Comparison of ENCODE assay signal across 8 cellular contexts in the genomic region with DNA sequence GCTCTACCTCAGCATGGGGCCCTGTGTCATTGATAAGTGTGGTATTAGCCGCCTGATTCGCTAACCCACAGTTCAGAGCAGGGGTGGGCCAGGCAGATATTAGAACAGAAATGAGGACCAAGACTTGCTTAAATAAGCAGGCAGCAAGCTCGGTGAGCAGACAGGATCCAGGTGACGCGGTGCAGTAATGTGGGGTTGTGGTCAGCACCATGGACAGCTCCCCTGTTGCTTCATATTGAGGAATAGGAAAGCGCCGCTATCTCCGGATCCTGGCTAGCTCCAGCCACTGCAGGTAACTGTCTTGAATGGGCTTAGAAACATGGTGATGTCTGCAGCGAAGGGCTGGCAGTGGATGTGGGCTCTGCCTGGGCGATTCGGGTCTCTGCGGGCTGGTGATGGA. TPM values are rescaled to one million over a fixed set of nuclear protein-coding genes. Genes with fewer than 3 reads are reported as not detected.
DNase-seq lines count a peak whose midpoint lies in the region; ATAC-seq and TF ChIP-seq lines count a peak whose summit lies in the region.

No MANE protein-coding gene starts in this region.

- no peaks in the 10 kb centered on the region for H3K4me1 Mint-ChIP-seq in CD8-positive, alpha-beta T cell (ENCODE audit: low read depth)

- no peaks in the 10 kb centered on the region for H3K36me3 Mint-ChIP-seq in CD8-positive, alpha-beta T cell

- POLR2A ChIA-PET in CD8-positive, alpha-beta T cell (lab: Charles Lee) = interaction anchor here (1.0 kb wide), 1 partner anchor 11 kb away, joined by 3 read pairs; no protein-coding TSS in a partner anchor

- no peak for ATAC-seq in CD8-positive, alpha-beta T cell
- ATAC-seq in GM19395 (IDR thresholded peaks at IDR 0.05; ENCODE audit: unreplicated experiment) = no peak
- no peak for ATAC-seq in HG03097 (IDR thresholded peaks at IDR 0.05; ENCODE audit: low FRiP score, unreplicated experiment)

- H3K4me3 ChIP-seq in CD8-positive, alpha-beta T cell (ENCODE audit: low read depth, low read length) = no peak overlapping the region

- peak in 6 of 7 experiments; percentile 12 to 52 (median 36) for DNase-seq in CD8-positive, alpha-beta T cell
- DNase-seq in KG1 (lab: John Stamatoyannopoulos, UW) = peak; percentile 19
- peak; percentile 1 for DNase-seq in activated CD8-positive, alpha-beta memory T cell treated with anti-CD3 and anti-CD28 coated beads, Interleukin-2, amount 50 U/mL, for 24 hours (ENCODE audit: extremely low read depth)
- peak; percentile 26 for DNase-seq in germinal center (ENCODE audit: low spot score)
- DNase-seq in renal cortical epithelial cell (ENCODE audit: low read depth) = peak; percentile 15
- DNase-seq in NCI-H526 treated with DMSO at 0.1 percent for 48 hours (lab: John Stamatoyannopoulos, UW) = no peak

- H3K9me3 ChIP-seq in CD8-positive, alpha-beta T cell (ENCODE audit: low read length) = no peaks in the 10 kb centered on the region

- H3K27me3 ChIP-seq in CD8-positive, alpha-beta T cell (ENCODE audit: insufficient read depth, low read length) = no peaks in the 10 kb centered on the region

- no peaks in the 10 kb centered on the region for H3K36me3 ChIP-seq in CD8-positive, alpha-beta T cell (ENCODE audit: insufficient read depth, low read length)

- TF ChIP-seq CTCF in CD8-positive, alpha-beta T cell (IDR thresholded peaks at IDR 0.05) = no peak

- intact Hi-C loops in CD8-positive, alpha-beta T cell (cut with DNase I, micrococcal nuclease) = no loop called here

- no peak overlapping the region for H3K27ac Mint-ChIP-seq in CD8-positive, alpha-beta T cell

- no peak overlapping the region for H3K4me3 Mint-ChIP-seq in CD8-positive, alpha-beta T cell

- H3K27ac ChIP-seq in CD8-positive, alpha-beta T cell (ENCODE audit: low read depth, low read length) = no peak overlapping the region

- no peaks in the 10 kb centered on the region for H3K9me3 Mint-ChIP-seq in CD8-positive, alpha-beta T cell

- no peaks in the 10 kb centered on the region for H3K4me1 ChIP-seq in CD8-positive, alpha-beta T cell (ENCODE audit: insufficient read depth, low read length)

- H3K27me3 Mint-ChIP-seq in CD8-positive, alpha-beta T cell (ENCODE audit: low read depth) = peaks cover 4% of the 10 kb centered on the region

- CTCF ChIA-PET in CD8-positive, alpha-beta T cell (lab: Charles Lee) = no interaction called here

RNA-seq across cellular contexts. Expression of gene GPR26, which starts 51.3 kb away (rescaled TPM):
- total RNA-seq in CD8-positive, alpha-beta T cell = not detected
- not detected in 2 replicates for total RNA-seq in renal cortical epithelial cell
